In the genomic region with DNA sequence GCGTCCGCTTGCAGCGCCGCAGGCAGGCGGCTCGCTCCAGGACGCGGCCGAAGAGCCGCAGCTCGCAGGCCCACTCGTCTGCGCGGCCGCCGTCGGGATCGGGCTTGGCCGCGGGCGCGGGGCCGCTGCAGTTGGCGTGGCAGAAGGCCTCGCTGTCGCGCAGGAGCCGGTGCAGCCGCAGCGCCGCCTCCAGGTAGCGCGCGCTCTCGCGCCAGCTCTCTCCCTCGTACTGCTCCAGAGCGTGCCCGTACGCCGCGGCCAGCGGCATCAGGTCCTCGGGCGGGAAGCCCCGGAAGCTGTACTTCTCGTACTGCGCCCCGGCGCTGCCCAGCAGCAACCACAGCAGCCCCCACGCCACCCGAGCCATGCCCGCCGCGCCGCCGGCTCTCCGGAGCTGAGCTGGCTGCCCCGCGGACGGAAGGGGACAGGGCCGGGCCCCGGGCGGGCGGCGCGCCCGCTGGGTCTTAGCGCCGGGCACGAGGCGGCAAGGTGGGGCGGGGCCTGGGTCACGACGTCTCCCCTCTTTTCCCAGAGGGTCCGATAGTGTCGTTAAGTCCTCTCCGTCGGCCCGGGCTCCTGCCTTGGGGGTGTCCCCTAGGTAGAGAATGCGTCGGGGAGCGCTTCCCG, we compare ENCODE assay signal across 8 cellular contexts. TPM values are rescaled to one million over a fixed set of nuclear protein-coding genes. Genes with fewer than 3 reads are reported as not detected.
DNase-seq lines count a peak whose midpoint lies in the region; ATAC-seq and TF ChIP-seq lines count a peak whose summit lies in the region.

A gene with protein sequence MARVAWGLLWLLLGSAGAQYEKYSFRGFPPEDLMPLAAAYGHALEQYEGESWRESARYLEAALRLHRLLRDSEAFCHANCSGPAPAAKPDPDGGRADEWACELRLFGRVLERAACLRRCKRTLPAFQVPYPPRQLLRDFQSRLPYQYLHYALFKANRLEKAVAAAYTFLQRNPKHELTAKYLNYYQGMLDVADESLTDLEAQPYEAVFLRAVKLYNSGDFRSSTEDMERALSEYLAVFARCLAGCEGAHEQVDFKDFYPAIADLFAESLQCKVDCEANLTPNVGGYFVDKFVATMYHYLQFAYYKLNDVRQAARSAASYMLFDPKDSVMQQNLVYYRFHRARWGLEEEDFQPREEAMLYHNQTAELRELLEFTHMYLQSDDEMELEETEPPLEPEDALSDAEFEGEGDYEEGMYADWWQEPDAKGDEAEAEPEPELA (minus strand): TSS at position 401 of the 627 bp plus-strand sequence. CDS start 34 bp downstream, at position 367.

- CTCF ChIA-PET in CD8-positive, alpha-beta T cell (lab: Charles Lee), result interaction anchor here (0.9 to 4.6 kb wide), 16 partner anchors 8 to 206 kb away, joined by 3 to 34 read pairs (median 5); a partner anchor contains a TSS

- 0% methylated on average over 18 to 48 of the region's 84 CpGs for WGBS in upper lobe of left lung, 2 donors

- peak; percentile 51 to 84 (median 72) for DNase-seq in CD8-positive, alpha-beta T cell
- DNase-seq in NAMALWA (ENCODE audit: low spot score) (peak; percentile 72), amygdala (lab: John Stamatoyannopoulos, UW) (peak in 50 of 56 donors; percentile 11 to 79 (median 52)), left ventricle myocardium inferior (peak; percentile 78), progenitor cell of endocrine pancreas (ENCODE audit: low spot score, unreplicated experiment) (peak; percentile 73), upper lobe of left lung (peak; percentile 81 to 96)

- TF ChIP-seq CTCF in CD8-positive, alpha-beta T cell (IDR thresholded peaks at IDR 0.05), result peak; percentile 51
- TF ChIP-seq CTCF in left ventricle myocardium inferior (IDR thresholded peaks at IDR 0.05; ENCODE audit: borderline replicate concordance) (peak; percentile 82), progenitor cell of endocrine pancreas (IDR thresholded peaks at IDR 0.05; ENCODE audit: unreplicated experiment) (peak; percentile 78), upper lobe of left lung (IDR thresholded peaks at IDR 0.05) (peak; percentile 63 to 92 (median 88))

- no peaks in the 10 kb centered on the region for H3K9me3 ChIP-seq in CD8-positive, alpha-beta T cell (ENCODE audit: low read length)
- H3K9me3 ChIP-seq in left ventricle myocardium inferior (replicated peaks) (no peaks in the 10 kb centered on the region), upper lobe of left lung (no peaks in the 10 kb centered on the region)

- peaks cover 26% of the 10 kb centered on the region for H3K4me1 ChIP-seq in CD8-positive, alpha-beta T cell (ENCODE audit: insufficient read depth, low read length)
- H3K4me1 ChIP-seq in left ventricle myocardium inferior (peaks cover 39% of the 10 kb centered on the region), upper lobe of left lung (peaks cover 29 to 35% (median 32%) of the 10 kb centered on the region in 4 donors)

- H3K9me3 Mint-ChIP-seq in CD8-positive, alpha-beta T cell, result no peaks in the 10 kb centered on the region
- H3K9me3 Mint-ChIP-seq in T-helper 1 cell treated with Interleukin-12 subunit alpha and Interleukin-12 subunit beta and Interleukin-4 antibody, amounts not matched to agents 30 μg/mL and 1 μg/mL, for 36 hours, result no peaks in the 10 kb centered on the region
- no peaks in the 10 kb centered on the region for H3K9me3 Mint-ChIP-seq in progenitor cell of endocrine pancreas (ENCODE audit: low read depth)

- peaks cover 6% of the 10 kb centered on the region for H3K36me3 Mint-ChIP-seq in CD8-positive, alpha-beta T cell
- H3K36me3 Mint-ChIP-seq in T-helper 1 cell treated with Interleukin-12 subunit alpha and Interleukin-12 subunit beta and Interleukin-4 antibody, amounts not matched to agents 30 μg/mL and 1 μg/mL, for 36 hours (ENCODE audit: low read depth), result no peaks in the 10 kb centered on the region
- peaks cover 3% of the 10 kb centered on the region for H3K36me3 Mint-ChIP-seq in progenitor cell of endocrine pancreas (ENCODE audit: insufficient read depth)

- H3K27me3 Mint-ChIP-seq in CD8-positive, alpha-beta T cell (ENCODE audit: low read depth), result peaks cover 2% of the 10 kb centered on the region
- H3K27me3 Mint-ChIP-seq in T-helper 1 cell treated with Interleukin-12 subunit alpha and Interleukin-12 subunit beta and Interleukin-4 antibody, amounts not matched to agents 30 μg/mL and 1 μg/mL, for 36 hours (ENCODE audit: low read depth), result peaks cover 25% of the 10 kb centered on the region
- no peaks in the 10 kb centered on the region for H3K27me3 Mint-ChIP-seq in progenitor cell of endocrine pancreas

- H3K4me3 ChIP-seq in CD8-positive, alpha-beta T cell (ENCODE audit: low read depth, low read length), result peak within 1 kb of the TSS; percentile 93
- H3K4me3 ChIP-seq in left ventricle myocardium inferior (peak within 1 kb of the TSS; percentile 89), upper lobe of left lung (peak within 1 kb of the TSS; percentile 46 to 88 (median 65))

- H3K27ac Mint-ChIP-seq in CD8-positive, alpha-beta T cell, result peak within 1 kb of the TSS; percentile 55
- peak within 1 kb of the TSS; percentile 60 for H3K27ac Mint-ChIP-seq in T-helper 1 cell treated with Interleukin-12 subunit alpha and Interleukin-12 subunit beta and Interleukin-4 antibody, amounts not matched to agents 30 μg/mL and 1 μg/mL, for 36 hours
- H3K27ac Mint-ChIP-seq in progenitor cell of endocrine pancreas, result peak within 1 kb of the TSS; percentile 95

- no peak for TF ChIP-seq EP300 in upper lobe of left lung (IDR thresholded peaks at IDR 0.05)

- ATAC-seq in CD8-positive, alpha-beta T cell, result peak; percentile 87
- peak; percentile 73 for ATAC-seq in GM21723 (IDR thresholded peaks at IDR 0.05; ENCODE audit: unreplicated experiment)
- peak; percentile 83 to 93 for ATAC-seq in upper lobe of left lung (ENCODE audit: low FRiP score in 2 of 2)

- peak within 1 kb of the TSS; percentile 35 for H3K27ac ChIP-seq in CD8-positive, alpha-beta T cell (ENCODE audit: low read depth, low read length)
- H3K27ac ChIP-seq in left ventricle myocardium inferior (replicated peaks) (peak within 1 kb of the TSS; percentile 76), upper lobe of left lung (peak within 1 kb of the TSS; percentile 46 to 81 (median 72))

- peak in 1 of 4 donors; percentile 39 for TF ChIP-seq POLR2A in upper lobe of left lung (IDR thresholded peaks at IDR 0.05)

- intact Hi-C loops in CD8-positive, alpha-beta T cell (cut with DNase I, micrococcal nuclease), result loop anchor here (2.0 kb wide), 2 partner anchors 53 to 123 kb away; a partner anchor contains a TSS
- intact Hi-C loops in left ventricle myocardium inferior (cut with micrococcal nuclease), result no loop called here

- peaks cover 23% of the 10 kb centered on the region for H3K4me1 Mint-ChIP-seq in CD8-positive, alpha-beta T cell (ENCODE audit: low read depth)
- H3K4me1 Mint-ChIP-seq in T-helper 1 cell treated with Interleukin-12 subunit alpha and Interleukin-12 subunit beta and Interleukin-4 antibody, amounts not matched to agents 30 μg/mL and 1 μg/mL, for 36 hours (ENCODE audit: low read depth), result peaks cover 7% of the 10 kb centered on the region
- H3K4me1 Mint-ChIP-seq in progenitor cell of endocrine pancreas (ENCODE audit: low read depth), result peaks cover 19% of the 10 kb centered on the region

- no peaks in the 10 kb centered on the region for H3K27me3 ChIP-seq in CD8-positive, alpha-beta T cell (ENCODE audit: insufficient read depth, low read length)
- H3K27me3 ChIP-seq in left ventricle myocardium inferior (ENCODE audit: low read depth), result peaks cover 4% of the 10 kb centered on the region
- H3K27me3 ChIP-seq in upper lobe of left lung, result peaks cover 0 to 6% (median 0%) of the 10 kb centered on the region in 4 donors

- POLR2A ChIA-PET in CD8-positive, alpha-beta T cell (lab: Charles Lee), result interaction anchor here (0.8 to 1.8 kb wide), 6 partner anchors 10 to 122 kb away, joined by 3 to 18 read pairs (median 4); a partner anchor contains a TSS

- H3K36me3 ChIP-seq in CD8-positive, alpha-beta T cell (ENCODE audit: insufficient read depth, low read length), result no peaks in the 10 kb centered on the region
- H3K36me3 ChIP-seq in left ventricle myocardium inferior (no peaks in the 10 kb centered on the region), upper lobe of left lung (peaks cover 0 to 4% (median 0%) of the 10 kb centered on the region in 4 donors)

- peak within 1 kb of the TSS; percentile 93 for H3K4me3 Mint-ChIP-seq in CD8-positive, alpha-beta T cell
- peak within 1 kb of the TSS; percentile 89 for H3K4me3 Mint-ChIP-seq in T-helper 1 cell treated with Interleukin-12 subunit alpha and Interleukin-12 subunit beta and Interleukin-4 antibody, amounts not matched to agents 30 μg/mL and 1 μg/mL, for 36 hours
- H3K4me3 Mint-ChIP-seq in progenitor cell of endocrine pancreas (ENCODE audit: low read depth), result peak within 1 kb of the TSS; percentile 91

RNA-seq across cellular contexts. Expression of the gene that starts here (rescaled TPM):
- 1 to 10 TPM in 1 of 2 experiments, under 1 TPM in 1; 0.89 to 1.0 TPM for total RNA-seq in CD8-positive, alpha-beta T cell
- total RNA-seq in left ventricle myocardium inferior (6.0 TPM), progenitor cell of endocrine pancreas (30.4 and 31.7 TPM in 2 replicates), upper lobe of left lung (10 to 100 TPM in 2 of 6 donors, 1 to 10 TPM in 4; 5.8 to 26.2 (median 8.9) TPM)

Comparison
In these comparisons a context has a peak if more than half of its experiments do, and no peak if none do; other contexts are left out.
1. Peak in every context shown above with its lines: DNase-seq, ATAC-seq, H3K4me3 ChIP-seq and H3K27ac ChIP-seq.